ENCODE assay signal across 27 cellular contexts in the genomic region with DNA sequence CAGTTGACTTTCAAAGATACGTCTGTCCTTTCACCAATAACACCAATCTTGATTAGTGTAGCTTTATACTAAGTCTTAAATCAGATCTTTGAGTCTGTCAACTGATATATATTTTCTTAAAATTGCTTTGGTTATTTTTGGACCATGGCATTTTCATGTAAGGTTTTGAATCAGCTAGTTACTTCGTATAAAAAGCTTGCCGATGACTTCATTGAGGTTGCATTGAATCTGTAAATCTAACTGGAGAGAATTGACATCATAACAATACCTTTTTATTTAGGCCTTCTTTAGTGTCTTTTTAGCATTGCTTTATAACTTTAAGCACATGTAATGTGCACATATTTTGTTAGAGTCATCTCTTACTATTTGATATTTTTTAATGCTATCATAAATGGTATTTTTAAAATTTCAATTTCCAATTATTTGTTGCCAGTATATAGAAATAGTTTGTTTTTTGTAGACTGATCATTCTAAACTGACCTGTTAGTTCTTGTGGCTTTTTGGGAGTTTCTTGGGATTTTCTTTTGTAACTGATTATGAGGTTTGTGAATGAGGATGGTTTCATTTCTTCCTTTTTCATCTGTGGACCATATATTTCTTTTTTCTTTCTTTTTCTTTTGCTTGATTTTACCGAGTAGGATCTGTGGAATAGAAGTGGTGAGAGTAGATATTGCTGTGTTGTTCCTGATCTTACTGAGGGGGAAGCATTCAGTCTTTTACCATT.
DNase-seq lines count a peak whose midpoint lies in the region; ATAC-seq and TF ChIP-seq lines count a peak whose summit lies in the region.
"Had no signal": no experiment of that assay in that cellular context is flagged by ENCODE, and none has a peak within 500 bp of the region (broad histone marks: within the 10 kb centered on the region; RNA-seq: fewer than 3 reads in every experiment).

No MANE protein-coding gene starts in this region.

- intact Hi-C loops in activated CD4-positive, alpha-beta T cell treated with anti-CD3 and anti-CD28 coated beads, Interleukin-2, amount 10 ng/mL, durations not matched to agents 24 days and 14 days (cut with micrococcal nuclease) = loop anchor here (2.0 kb wide), 1 partner anchor 27 kb away; no protein-coding TSS in a partner anchor
- intact Hi-C loops in sciatic nerve (cut with DNase I) = no loop called here

- H3K4me1 Mint-ChIP-seq in activated CD4-positive, alpha-beta T cell treated with anti-CD3 and anti-CD28 coated beads, Interleukin-2, amount 10 ng/mL, durations not matched to agents 24 days and 14 days = peaks cover 25% of the 10 kb centered on the region
- H3K4me1 Mint-ChIP-seq in central memory CD8-positive, alpha-beta T cell = peaks cover 27% of the 10 kb centered on the region

- no peak overlapping the region for H3K27ac ChIP-seq in RWPE1
- H3K27ac ChIP-seq: breast epithelium, epithelial cell of prostate, PC-9, tibial nerve, WERI-Rb-1 had no signal

- POLR2A ChIA-PET in RWPE1 (lab: Yijun Ruan, JAX; ENCODE audit: low non-redundant PET) = no interaction called here

- no peak for DNase-seq in activated CD4-positive, alpha-beta T cell treated with anti-CD3 and anti-CD28 coated beads, Interleukin-2, amount 10 ng/mL, durations not matched to agents 24 days and 14 days
- DNase-seq in activated CD4-positive, alpha-beta T cell treated with anti-CD3 and anti-CD28 coated beads for 48 hours = no peak
- DNase-seq in GM12864 (ENCODE audit: low read depth) (no peak), RWPE1 (ENCODE audit: low spot score) (no peak), COLO668 (lab: John Stamatoyannopoulos, UW; ENCODE audit: unreplicated experiment) (no peak), sciatic nerve (ENCODE audit: low spot score) (no peak)
- DNase-seq in central memory CD8-positive, alpha-beta T cell (ENCODE audit: low spot score in 2 of 2) = no peak
- DNase-seq: 8988T; activated CD4-positive, alpha-beta T cell treated with anti-CD3 and anti-CD28 coated beads, Interleukin-2, amount 50 U/mL, for 1 hour; activated naive CD4-positive, alpha-beta T cell treated with Interleukin-2 at 50 U/mL for 16 hours; amygdala; CD4-positive, CD25-positive, alpha-beta regulatory T cell; glutamatergic neuron; islet precursor cell; left ventricle myocardium superior; NCI-H1092 treated with DMSO at 0.1 percent for 48 hours; NCI-H187 treated with DMSO at 0.1 percent for 48 hours; NCI-H2171 treated with DMSO at 0.1 percent for 48 hours; NCI-H510A treated with DMSO at 0.1 percent for 48 hours; PC-9; Right ventricle myocardium superior; T1000; WERI-Rb-1 had no signal

- peak overlapping the region; percentile 29; the same call in 1 of the 2 replicates for H3K4me3 ChIP-seq in GM12864 (ENCODE audit: low read depth, low read length)
- H3K4me3 ChIP-seq: breast epithelium, PC-9, tibial nerve had no signal

- H3K36me3 Mint-ChIP-seq in activated CD4-positive, alpha-beta T cell treated with anti-CD3 and anti-CD28 coated beads, Interleukin-2, amount 10 ng/mL, durations not matched to agents 24 days and 14 days (ENCODE audit: low read depth) = peaks cover 45% of the 10 kb centered on the region
- peaks cover 9% of the 10 kb centered on the region for H3K36me3 Mint-ChIP-seq in central memory CD8-positive, alpha-beta T cell (ENCODE audit: insufficient read depth)

- H3K27ac Mint-ChIP-seq in activated CD4-positive, alpha-beta T cell treated with anti-CD3 and anti-CD28 coated beads, Interleukin-2, amount 10 ng/mL, durations not matched to agents 24 days and 14 days = peak overlapping the region; percentile 0
- H3K27ac Mint-ChIP-seq in central memory CD8-positive, alpha-beta T cell (ENCODE audit: low read depth) = peak overlapping the region; percentile 35

- CTCF ChIA-PET in RWPE1 (lab: Yijun Ruan, JAX) = no interaction called here

- H3K9me3 Mint-ChIP-seq in activated CD4-positive, alpha-beta T cell treated with anti-CD3 and anti-CD28 coated beads, Interleukin-2, amount 10 ng/mL, durations not matched to agents 24 days and 14 days = peaks cover 9% of the 10 kb centered on the region
- H3K9me3 Mint-ChIP-seq in central memory CD8-positive, alpha-beta T cell = peaks cover 6% of the 10 kb centered on the region

- TF ChIP-seq CTCF in GM12864 (IDR thresholded peaks at IDR 0.05; ENCODE audit: low read depth, low read length, missing control alignments) (no peak), RWPE1 (conservative IDR thresholded peaks at IDR 0.05; ENCODE audit: low read depth) (no peak)

- H3K4me3 Mint-ChIP-seq in activated CD4-positive, alpha-beta T cell treated with anti-CD3 and anti-CD28 coated beads, Interleukin-2, amount 10 ng/mL, durations not matched to agents 24 days and 14 days = peak overlapping the region; percentile 0
- H3K4me3 Mint-ChIP-seq in central memory CD8-positive, alpha-beta T cell = no peak overlapping the region
- H3K4me3 Mint-ChIP-seq: CD4-positive, CD25-positive, alpha-beta regulatory T cell had no signal

- peak; percentile 31 for ATAC-seq in HG02610 (IDR thresholded peaks at IDR 0.05; ENCODE audit: unreplicated experiment)
- ATAC-seq in central memory CD8-positive, alpha-beta T cell (replicated peaks; ENCODE audit: extremely low read depth, poor library complexity, severe bottlenecking) = no peak
- ATAC-seq in sciatic nerve = no peak
- ATAC-seq: left ventricle myocardium superior had no signal

- H3K27me3 Mint-ChIP-seq in activated CD4-positive, alpha-beta T cell treated with anti-CD3 and anti-CD28 coated beads, Interleukin-2, amount 10 ng/mL, durations not matched to agents 24 days and 14 days = no peaks in the 10 kb centered on the region
- no peaks in the 10 kb centered on the region for H3K27me3 Mint-ChIP-seq in central memory CD8-positive, alpha-beta T cell
- H3K27me3 Mint-ChIP-seq: CD4-positive, CD25-positive, alpha-beta regulatory T cell had no signal
